Comparison of ENCODE assay signal across 13 cellular contexts in the genomic region with DNA sequence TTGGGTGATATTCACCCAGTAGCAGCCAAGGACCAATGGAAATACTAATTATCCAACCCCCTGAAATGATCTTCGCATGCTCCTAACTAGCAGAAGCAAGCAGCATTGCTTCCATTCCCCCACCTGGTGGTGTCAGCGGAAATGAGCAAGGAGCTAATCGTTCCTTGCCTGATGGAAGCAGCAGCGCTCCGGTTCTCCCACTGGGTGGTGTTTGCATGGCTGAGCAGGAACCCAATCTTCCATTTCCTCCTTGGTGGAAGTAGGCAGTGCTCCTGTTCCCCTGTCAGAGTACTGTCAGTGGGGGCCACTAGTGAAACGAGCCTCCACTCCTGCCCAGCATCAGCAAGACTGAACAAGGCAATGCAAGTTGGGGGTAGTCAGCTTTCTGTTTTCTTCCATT.
DNase-seq lines count a peak whose midpoint lies in the region; ATAC-seq and TF ChIP-seq lines count a peak whose summit lies in the region.
"Had no signal": no experiment of that assay in that cellular context is flagged by ENCODE, and none has a peak within 500 bp of the region (broad histone marks: within the 10 kb centered on the region; RNA-seq: fewer than 3 reads in every experiment).

No MANE protein-coding gene starts in this region.

- no peak overlapping the region for H3K9ac ChIP-seq in HCT116 (ENCODE audit: low read length)

- H3K9me2 ChIP-seq in HCT116 (ENCODE audit: insufficient read depth), result no peaks in the 10 kb centered on the region

- no peak overlapping the region for H3K4me3 Mint-ChIP-seq in Calu3 (ENCODE audit: low read depth, unreplicated experiment)
- H3K4me3 Mint-ChIP-seq: activated T-helper 17 cell treated with anti-CD3 and anti-CD28 coated beads, Interleukin-2, amount 50 U/mL, for 72 hours had no signal

- no peak for TF ChIP-seq POLR2A in HCT116 (IDR thresholded peaks at IDR 0.05; ENCODE audit: borderline replicate concordance, extremely low read depth, insufficient read depth, insufficient read length)

- H3K27ac Mint-ChIP-seq in Calu3 (ENCODE audit: unreplicated experiment), result no peak overlapping the region
- H3K27ac Mint-ChIP-seq: activated T-helper 17 cell treated with anti-CD3 and anti-CD28 coated beads, Interleukin-2, amount 50 U/mL, for 72 hours had no signal

- BruUV-seq in Calu3 (replicated peaks; lab: Mats Ljungman, UMichigan) (no TSS peak), HCT116 (replicated peaks; lab: Mats Ljungman, UMichigan) (no TSS peak)

- TF ChIP-seq CTCF in Calu3 (IDR thresholded peaks at IDR 0.05; ENCODE audit: unreplicated experiment) (no peak), HCT116 (IDR thresholded peaks at IDR 0.05 in 2 of 3, conservative IDR thresholded peaks at IDR 0.05 in 1 of 3; ENCODE audit: borderline replicate concordance in 1 of 3, insufficient read depth in 1 of 3, low read depth in 2 of 3, low read length in 2 of 3) (peak; percentile 17 to 40 (median 29); a peak in 3 of 6 replicates)

- ATAC-seq in HCT116 (peak; percentile 76), GM21529 (IDR thresholded peaks at IDR 0.05; ENCODE audit: unreplicated experiment) (no peak), GM18502 (IDR thresholded peaks at IDR 0.05; ENCODE audit: poor library complexity, unreplicated experiment) (no peak)
- ATAC-seq: activated T-helper 17 cell treated with anti-CD3 and anti-CD28 coated beads, Interleukin-2, amount 50 U/mL, for 72 hours had no signal

- CTCF ChIA-PET in Calu3 (lab: Charles Lee) (no interaction called here), HCT116 (lab: Charles Lee) (interaction anchor here (1.0 kb wide), 1 partner anchor 9 kb away, joined by 4 read pairs; no protein-coding TSS in a partner anchor)

- H3K79me2 ChIP-seq in HCT116 (ENCODE audit: insufficient read depth, low read length), result no peaks in the 10 kb centered on the region

- intact Hi-C loops in Calu3 (cut with micrococcal nuclease; ENCODE audit: unreplicated experiment), result no loop called here
- intact Hi-C loops in HCT116 (cut with micrococcal nuclease), result no loop called here

- no peak overlapping the region for H2AFZ ChIP-seq in HCT116 (ENCODE audit: low read depth, low read length, poor library complexity, severe bottlenecking)

- H3K4me2 ChIP-seq in HCT116 (ENCODE audit: low read length), result no peak overlapping the region

- H3K27me3 ChIP-seq in HCT116 (ENCODE audit: insufficient read depth, low read length), result no peaks in the 10 kb centered on the region; the same call in 1 of the 2 replicates
- H3K27me3 ChIP-seq: esophagus squamous epithelium had no signal

- H3K9me3 Mint-ChIP-seq in Calu3 (ENCODE audit: low read depth, unreplicated experiment), result peaks cover 2% of the 10 kb centered on the region
- H3K9me3 Mint-ChIP-seq: activated T-helper 17 cell treated with anti-CD3 and anti-CD28 coated beads, Interleukin-2, amount 50 U/mL, for 72 hours had no signal

- no peaks in the 10 kb centered on the region for H3K9me3 ChIP-seq in HCT116 (ENCODE audit: control insufficient read depth in 1 of 2, insufficient read depth in 1 of 2, low read depth in 1 of 2, low read length in 2 of 2)
- H3K9me3 ChIP-seq: esophagus squamous epithelium, thoracic aorta had no signal

- no peaks in the 10 kb centered on the region for H3K36me3 Mint-ChIP-seq in Calu3 (ENCODE audit: insufficient read depth, unreplicated experiment)

- H3K4me3 ChIP-seq in HCT116 (replicated peaks in 1 of 2; ENCODE audit: low read depth in 1 of 2, low read length in 2 of 2), result no peak overlapping the region
- H3K4me3 ChIP-seq: esophagus squamous epithelium, thoracic aorta had no signal

- H3K36me3 ChIP-seq in HCT116 (ENCODE audit: control insufficient read depth in 1 of 2, insufficient read depth in 2 of 2, low read length in 2 of 2), result no peaks in the 10 kb centered on the region
- H3K36me3 ChIP-seq: esophagus squamous epithelium, thoracic aorta had no signal

- H4K20me1 ChIP-seq in HCT116 (ENCODE audit: insufficient read depth), result no peaks in the 10 kb centered on the region

- peak; percentile 18 for DNase-seq in Calu3
- peak; percentile 13 for DNase-seq in HCT116 (ENCODE audit: low read depth, low spot score)
- DNase-seq in SK-N-DZ (ENCODE audit: low spot score), result peak; percentile 58
- DNase-seq in left kidney (ENCODE audit: low read depth, low spot score), result peak; percentile 74
- no peak for DNase-seq in T-helper 9 cell
- no peak for DNase-seq in OCI-M2 (lab: John Stamatoyannopoulos, UW; ENCODE audit: unreplicated experiment)
- DNase-seq: activated CD4-positive, CD25-positive, alpha-beta regulatory T cell treated with anti-CD3 and anti-CD28 coated beads, Interleukin-2, amount 50 U/mL, for 72 hours; esophagus squamous epithelium; NCI-H1048 had no signal

- no peaks in the 10 kb centered on the region for H3K27me3 Mint-ChIP-seq in Calu3 (ENCODE audit: unreplicated experiment)
- H3K27me3 Mint-ChIP-seq: activated T-helper 17 cell treated with anti-CD3 and anti-CD28 coated beads, Interleukin-2, amount 50 U/mL, for 72 hours had no signal

- no peaks in the 10 kb centered on the region for H3K4me1 ChIP-seq in HCT116 (ENCODE audit: control insufficient read depth in 1 of 2, insufficient read depth in 2 of 2, low read length in 2 of 2)

- H3K27ac ChIP-seq in HCT116 (ENCODE audit: low read depth, low read length), result no peak overlapping the region
- H3K27ac ChIP-seq: esophagus squamous epithelium, thoracic aorta had no signal

- H3K4me1 Mint-ChIP-seq in Calu3 (ENCODE audit: low read depth, unreplicated experiment), result no peaks in the 10 kb centered on the region
- H3K4me1 Mint-ChIP-seq: activated T-helper 17 cell treated with anti-CD3 and anti-CD28 coated beads, Interleukin-2, amount 50 U/mL, for 72 hours had no signal

- TF ChIP-seq RAD21 in HCT116 (IDR thresholded peaks at IDR 0.05; ENCODE audit: low read depth), result 0 out of 2 replicates have a peak, but pooled peaks have one; percentile 11

- POLR2A ChIA-PET in HCT116 (lab: Charles Lee), result no interaction called here

- RAD21 ChIA-PET in HCT116 (lab: Charles Lee; ENCODE audit: low non-redundant PET in 1 of 2, low total read pairs in 2 of 2, uncharacterized antibody in 2 of 2, unreplicated experiment in 2 of 2), result no interaction called here

TF ChIP-seq in HCT116, 20 proteins besides CTCF, POLR2A, EP300 and RAD21 (continues in another document):
- TF ChIP-seq, protein P1, sequence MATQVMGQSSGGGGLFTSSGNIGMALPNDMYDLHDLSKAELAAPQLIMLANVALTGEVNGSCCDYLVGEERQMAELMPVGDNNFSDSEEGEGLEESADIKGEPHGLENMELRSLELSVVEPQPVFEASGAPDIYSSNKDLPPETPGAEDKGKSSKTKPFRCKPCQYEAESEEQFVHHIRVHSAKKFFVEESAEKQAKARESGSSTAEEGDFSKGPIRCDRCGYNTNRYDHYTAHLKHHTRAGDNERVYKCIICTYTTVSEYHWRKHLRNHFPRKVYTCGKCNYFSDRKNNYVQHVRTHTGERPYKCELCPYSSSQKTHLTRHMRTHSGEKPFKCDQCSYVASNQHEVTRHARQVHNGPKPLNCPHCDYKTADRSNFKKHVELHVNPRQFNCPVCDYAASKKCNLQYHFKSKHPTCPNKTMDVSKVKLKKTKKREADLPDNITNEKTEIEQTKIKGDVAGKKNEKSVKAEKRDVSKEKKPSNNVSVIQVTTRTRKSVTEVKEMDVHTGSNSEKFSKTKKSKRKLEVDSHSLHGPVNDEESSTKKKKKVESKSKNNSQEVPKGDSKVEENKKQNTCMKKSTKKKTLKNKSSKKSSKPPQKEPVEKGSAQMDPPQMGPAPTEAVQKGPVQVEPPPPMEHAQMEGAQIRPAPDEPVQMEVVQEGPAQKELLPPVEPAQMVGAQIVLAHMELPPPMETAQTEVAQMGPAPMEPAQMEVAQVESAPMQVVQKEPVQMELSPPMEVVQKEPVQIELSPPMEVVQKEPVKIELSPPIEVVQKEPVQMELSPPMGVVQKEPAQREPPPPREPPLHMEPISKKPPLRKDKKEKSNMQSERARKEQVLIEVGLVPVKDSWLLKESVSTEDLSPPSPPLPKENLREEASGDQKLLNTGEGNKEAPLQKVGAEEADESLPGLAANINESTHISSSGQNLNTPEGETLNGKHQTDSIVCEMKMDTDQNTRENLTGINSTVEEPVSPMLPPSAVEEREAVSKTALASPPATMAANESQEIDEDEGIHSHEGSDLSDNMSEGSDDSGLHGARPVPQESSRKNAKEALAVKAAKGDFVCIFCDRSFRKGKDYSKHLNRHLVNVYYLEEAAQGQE (IDR thresholded peaks at IDR 0.05; ENCODE audit: low read depth), result no peak
- TF ChIP-seq CBX3 (IDR thresholded peaks at IDR 0.05; ENCODE audit: low read depth) (no peak), POLR2AphosphoS5 (IDR thresholded peaks at IDR 0.05; ENCODE audit: low read depth, low read length) (no peak), EGR1 (IDR thresholded peaks at IDR 0.05; ENCODE audit: low read depth) (no peak), FOSL1 (IDR thresholded peaks at IDR 0.05; ENCODE audit: low read depth) (no peak), SP1 (IDR thresholded peaks at IDR 0.05; ENCODE audit: low read depth) (no peak), CEBPB (IDR thresholded peaks at IDR 0.05; ENCODE audit: low read depth) (no peak), MAX (IDR thresholded peaks at IDR 0.05) (no peak), EZH2phosphoT487 (IDR thresholded peaks at IDR 0.05; ENCODE audit: borderline replicate concordance) (no peak), ZBTB33 (IDR thresholded peaks at IDR 0.05; ENCODE audit: extremely low read depth, insufficient replicate concordance, low read length) (no peak), ATF3 (IDR thresholded peaks at IDR 0.05) (no peak)

Comparison
In these comparisons a context has a peak if more than half of its experiments do, and no peak if none do; other contexts are left out.
1. DNase-seq: peak in Calu3 (single experiment), HCT116 (single experiment), SK-N-DZ (single experiment) and left kidney (single experiment); none in T-helper 9 cell (single experiment) and OCI-M2 (single experiment).